Comparison of ENCODE assay signal across 28 cellular contexts in genomic region chr2:177326005-177326404, GRCh38.
DNase-seq lines count a peak whose midpoint lies in the region; ATAC-seq and TF ChIP-seq lines count a peak whose summit lies in the region.
"Had no signal": no experiment of that assay in that cellular context is flagged by ENCODE, and none has a peak within 500 bp of the region (broad histone marks: within the 10 kb centered on the region; RNA-seq: fewer than 3 reads in every experiment).

No MANE protein-coding gene starts in this region.

- TF ChIP-seq CTCF in breast epithelium (IDR thresholded peaks at IDR 0.05) (no peak), MCF 10A (IDR thresholded peaks at IDR 0.05; ENCODE audit: unreplicated experiment) (no peak)

- ATAC-seq in HG03196 (IDR thresholded peaks at IDR 0.05; ENCODE audit: unreplicated experiment), result peak; percentile 26
- ATAC-seq in GM18873 (IDR thresholded peaks at IDR 0.05; ENCODE audit: low FRiP score, unreplicated experiment), result no peak
- ATAC-seq in stimulated activated naive B cell treated with anti-CD40 and anti-IgM and Interleukin-4, amounts not matched to agents 10 μg/mL and 1 μg/mL and 100 μg/mL, for 72 hours (replicated peaks), result no peak
- no peak for ATAC-seq in activated T-cell treated with anti-CD3 and anti-CD28 coated beads, Interleukin-2, amount 50 U/mL, for 4 hours

- no peaks in the 10 kb centered on the region for H3K27me3 Mint-ChIP-seq in MCF 10A (ENCODE audit: insufficient read depth, unreplicated experiment)
- no peaks in the 10 kb centered on the region for H3K27me3 Mint-ChIP-seq in stimulated activated naive B cell treated with anti-CD40 and anti-IgM and Interleukin-4, amounts not matched to agents 10 μg/mL and 1 μg/mL and 100 μg/mL, for 72 hours
- no peaks in the 10 kb centered on the region for H3K27me3 Mint-ChIP-seq in activated T-cell treated with anti-CD3 and anti-CD28 coated beads, Interleukin-2, amount 50 U/mL, for 4 hours (ENCODE audit: low read depth)
- H3K27me3 Mint-ChIP-seq: activated naive CD8-positive, alpha-beta T cell; CD4-positive, alpha-beta T cell had no signal

- POLR2A ChIA-PET in MCF 10A (lab: Yijun Ruan, JAX), result interaction anchor here (0.9 to 3.0 kb wide), 8 partner anchors 11 to 162 kb away, joined by 3 to 24 read pairs (median 10); partner anchors contain the start of gene NFE2L2

- no TSS peak for BruUV-seq in MCF 10A (replicated peaks; lab: Mats Ljungman, UMichigan)

- DNase-seq in breast epithelium (ENCODE audit: low spot score in 2 of 2) (no peak), MCF 10A (ENCODE audit: unreplicated experiment) (no peak), epithelial cell of prostate (ENCODE audit: low read depth, low spot score) (no peak), pons (ENCODE audit: low spot score) (no peak)
- DNase-seq in stimulated activated naive B cell treated with anti-CD40 and anti-IgM and Interleukin-4, amounts not matched to agents 10 μg/mL and 1 μg/mL and 100 μg/mL, for 72 hours, result no peak
- DNase-seq in activated T-cell treated with anti-CD3 and anti-CD28 coated beads, Interleukin-2, amount 50 U/mL, for 4 hours, result no peak
- DNase-seq: activated CD4-positive, alpha-beta T cell treated with anti-CD3 and anti-CD28 coated beads, Interleukin-2, amount 50 U/mL, for 4 hours; activated CD4-positive, CD25-positive, alpha-beta regulatory T cell; activated CD8-positive, alpha-beta memory T cell treated with anti-CD3 and anti-CD28 coated beads, Interleukin-2, amount 50 U/mL, for 4 hours; aorta; CD4-positive, alpha-beta T cell; DMS 273 treated with DMSO at 0.1 percent for 48 hours; HFFc6; KG1; NCI-H2171; NK-92 treated with Interleukin-12 subunit alpha and Interleukin-12 subunit beta, amount 100 ng/mL, for 24 hours; posterior cingulate gyrus; SIG-M5; sigmoid colon; stimulated activated CD4-positive, alpha-beta T cell treated with anti-CD3 and anti-CD28 coated beads, Interleukin-15, amount 100 ng/mL, for 24 hours; stomach; tibial artery had no signal

- H3K27ac Mint-ChIP-seq in MCF 10A (ENCODE audit: low read depth, unreplicated experiment), result no peak overlapping the region
- no peak overlapping the region for H3K27ac Mint-ChIP-seq in stimulated activated naive B cell treated with anti-CD40 and anti-IgM and Interleukin-4, amounts not matched to agents 10 μg/mL and 1 μg/mL and 100 μg/mL, for 72 hours
- H3K27ac Mint-ChIP-seq: activated naive CD8-positive, alpha-beta T cell; CD4-positive, alpha-beta T cell; HFFc6; neural progenitor cell had no signal

- H3K9me3 Mint-ChIP-seq in MCF 10A (ENCODE audit: unreplicated experiment), result no peaks in the 10 kb centered on the region
- no peaks in the 10 kb centered on the region for H3K9me3 Mint-ChIP-seq in stimulated activated naive B cell treated with anti-CD40 and anti-IgM and Interleukin-4, amounts not matched to agents 10 μg/mL and 1 μg/mL and 100 μg/mL, for 72 hours
- H3K9me3 Mint-ChIP-seq in activated T-cell treated with anti-CD3 and anti-CD28 coated beads, Interleukin-2, amount 50 U/mL, for 4 hours, result no peaks in the 10 kb centered on the region
- H3K9me3 Mint-ChIP-seq: CD4-positive, alpha-beta T cell; HFFc6; neural progenitor cell had no signal

- no peaks in the 10 kb centered on the region for H3K4me1 Mint-ChIP-seq in MCF 10A (ENCODE audit: insufficient read depth, unreplicated experiment)
- H3K4me1 Mint-ChIP-seq in stimulated activated naive B cell treated with anti-CD40 and anti-IgM and Interleukin-4, amounts not matched to agents 10 μg/mL and 1 μg/mL and 100 μg/mL, for 72 hours, result no peaks in the 10 kb centered on the region
- H3K4me1 Mint-ChIP-seq in activated T-cell treated with anti-CD3 and anti-CD28 coated beads, Interleukin-2, amount 50 U/mL, for 4 hours (ENCODE audit: low read depth), result peaks cover 5% of the 10 kb centered on the region
- H3K4me1 Mint-ChIP-seq: neural progenitor cell had no signal

- H3K36me3 ChIP-seq in breast epithelium, result no peaks in the 10 kb centered on the region
- H3K36me3 ChIP-seq: neural progenitor cell had no signal

- no peak overlapping the region for H3K4me3 Mint-ChIP-seq in MCF 10A (ENCODE audit: unreplicated experiment)
- no peak overlapping the region for H3K4me3 Mint-ChIP-seq in stimulated activated naive B cell treated with anti-CD40 and anti-IgM and Interleukin-4, amounts not matched to agents 10 μg/mL and 1 μg/mL and 100 μg/mL, for 72 hours
- no peak overlapping the region for H3K4me3 Mint-ChIP-seq in activated T-cell treated with anti-CD3 and anti-CD28 coated beads, Interleukin-2, amount 50 U/mL, for 4 hours
- H3K4me3 Mint-ChIP-seq: activated naive CD8-positive, alpha-beta T cell; CD4-positive, alpha-beta T cell; HFFc6; neural progenitor cell had no signal

- H3K27ac ChIP-seq in breast epithelium (peak overlapping the region; percentile 43 to 74), epithelial cell of prostate (peak overlapping the region; percentile 80)
- H3K27ac ChIP-seq: 22Rv1, neural progenitor cell, PC-9, sigmoid colon, tibial artery had no signal

- intact Hi-C loops in breast epithelium (cut with DNase I; ENCODE audit: low total_unique reads), result no loop called here
- intact Hi-C loops in MCF 10A (cut with micrococcal nuclease), result no loop called here

- CTCF ChIA-PET in MCF 10A (lab: Yijun Ruan, JAX), result interaction anchor here (0.8 to 2.6 kb wide), 4 partner anchors 11 to 161 kb away, joined by 3 to 15 read pairs (median 10); partner anchors contain the start of gene NFE2L2

- H3K4me3 ChIP-seq in breast epithelium, result no peak overlapping the region
- H3K4me3 ChIP-seq: neural progenitor cell, PC-9, sigmoid colon, stomach, tibial artery had no signal

- H3K36me3 Mint-ChIP-seq in MCF 10A (ENCODE audit: insufficient read depth, unreplicated experiment), result peaks cover 8% of the 10 kb centered on the region
- H3K36me3 Mint-ChIP-seq in stimulated activated naive B cell treated with anti-CD40 and anti-IgM and Interleukin-4, amounts not matched to agents 10 μg/mL and 1 μg/mL and 100 μg/mL, for 72 hours, result no peaks in the 10 kb centered on the region
- peaks cover 8% of the 10 kb centered on the region for H3K36me3 Mint-ChIP-seq in activated T-cell treated with anti-CD3 and anti-CD28 coated beads, Interleukin-2, amount 50 U/mL, for 4 hours (ENCODE audit: insufficient read depth)

- no peaks in the 10 kb centered on the region for H3K4me1 ChIP-seq in breast epithelium
- H3K4me1 ChIP-seq: neural progenitor cell, sigmoid colon, tibial artery had no signal

- no peaks in the 10 kb centered on the region for H3K9me3 ChIP-seq in breast epithelium
- H3K9me3 ChIP-seq: sigmoid colon, stomach, tibial artery had no signal

- no peaks in the 10 kb centered on the region for H3K27me3 ChIP-seq in breast epithelium
- H3K27me3 ChIP-seq: neural progenitor cell, sigmoid colon, stomach, tibial artery had no signal

- TF ChIP-seq POLR2A in breast epithelium (IDR thresholded peaks at IDR 0.05), result no peak
